In genomic region chr14:35331605-35332516, GRCh38 we compare ENCODE assay signal across 8 cellular contexts. TPM values are rescaled to one million over a fixed set of nuclear protein-coding genes. Genes with fewer than 3 reads are reported as not detected.
DNase-seq lines count a peak whose midpoint lies in the region; ATAC-seq and TF ChIP-seq lines count a peak whose summit lies in the region.

No MANE protein-coding gene starts in this region.

- DNase-seq in D341Med (ENCODE audit: low spot score) = peak; percentile 21
- DNase-seq in PC-9 = peak; percentile 80 to 94
- no peak for DNase-seq in esophagus squamous epithelium (lab: John Stamatoyannopoulos, UW)
- no peak for DNase-seq in NCI-H1436 (lab: John Stamatoyannopoulos, UW)

- H3K4me1 ChIP-seq in PC-9 (replicated peaks; ENCODE audit: insufficient read depth) (peaks cover 61% of the 10 kb centered on the region), esophagus squamous epithelium (peaks cover 51 to 77% (median 53%) of the 10 kb centered on the region in 3 donors)

- H3F3A ChIP-seq in PC-9 (ENCODE audit: insufficient read depth, low read depth) = peaks cover 66% of the 10 kb centered on the region

- POLR2A ChIA-PET in PC-9 (lab: Charles Lee; ENCODE audit: unreplicated experiment) = interaction anchor here (0.7 to 1.0 kb wide), 3 partner anchors 62 to 73 kb away, joined by 3 to 14 read pairs (median 3); no protein-coding TSS in a partner anchor

- intact Hi-C loops in PC-9 (cut with micrococcal nuclease; ENCODE audit: unreplicated experiment) (loop anchor here (1.0 to 2.0 kb wide), 3 partner anchors 39 to 72 kb away; partner anchors contain the start of genes NFKBIA and PSMA6), esophagus squamous epithelium (cut with DNase I) (no loop called here)

- WGBS in esophagus squamous epithelium, 2 donors = 46% methylated on average over 13 of the region's 21 CpGs

- no peaks in the 10 kb centered on the region for H4K20me1 ChIP-seq in PC-9 (ENCODE audit: insufficient read depth)

- H3K27ac ChIP-seq in PC-9 (peak overlapping the region; percentile 92), esophagus squamous epithelium (peak overlapping the region; percentile 81 to 94 (median 88)), skin epidermis (peak overlapping the region in 20 of 21 experiments; percentile 31 to 88 (median 79))

- H3K4me3 ChIP-seq in PC-9 (peak overlapping the region; percentile 35; the same call in 1 of the 2 replicates), esophagus squamous epithelium (no peak overlapping the region), skin epidermis (no peak overlapping the region)

- no peaks in the 10 kb centered on the region for H3K36me3 ChIP-seq in PC-9 (ENCODE audit: low read depth)
- H3K36me3 ChIP-seq in esophagus squamous epithelium = no peaks in the 10 kb centered on the region

- peak; percentile 48 for ATAC-seq in GM21786 (IDR thresholded peaks at IDR 0.05; ENCODE audit: unreplicated experiment)
- no peak for ATAC-seq in HG02763 (IDR thresholded peaks at IDR 0.05; ENCODE audit: unreplicated experiment)
- ATAC-seq in GM21528 (IDR thresholded peaks at IDR 0.05; ENCODE audit: low FRiP score, unreplicated experiment) = no peak

- CTCF ChIA-PET in PC-9 (lab: Charles Lee) = no interaction called here

- peak in 1 of 4 donors; percentile 16 for TF ChIP-seq POLR2A in esophagus squamous epithelium (IDR thresholded peaks at IDR 0.05)

- TF ChIP-seq CTCF in PC-9 (conservative IDR thresholded peaks at IDR 0.05) = no peak
- TF ChIP-seq CTCF in esophagus squamous epithelium (IDR thresholded peaks at IDR 0.05) = peak in 1 of 6 experiments; percentile 7

- BruUV-seq in PC-9 (replicated peaks; lab: Mats Ljungman, UMichigan) = no TSS peak

- H3K9me2 ChIP-seq in PC-9 (ENCODE audit: insufficient read depth) = no peaks in the 10 kb centered on the region

- H3K9me3 ChIP-seq in PC-9 (ENCODE audit: insufficient read depth, low read depth) (no peaks in the 10 kb centered on the region), esophagus squamous epithelium (no peaks in the 10 kb centered on the region)

- H3K79me2 ChIP-seq in PC-9 (ENCODE audit: low read depth) = no peaks in the 10 kb centered on the region

- peak overlapping the region; percentile 74; the same call in 1 of the 2 replicates for H2AFZ ChIP-seq in PC-9

- no peaks in the 10 kb centered on the region for H3K27me3 ChIP-seq in PC-9 (ENCODE audit: insufficient read depth, low read depth)
- no peaks in the 10 kb centered on the region for H3K27me3 ChIP-seq in esophagus squamous epithelium

- H3K4me2 ChIP-seq in PC-9 = peak overlapping the region; percentile 88

RNA-seq across cellular contexts. Expression of gene PSMA6, which starts 39.7 kb away (rescaled TPM):
- total RNA-seq in PC-9 (2021) (118 and 188 TPM in 2 replicates), esophagus squamous epithelium (100 to 1,000 TPM in 3 of 4 donors, 10 to 100 TPM in 1; 95.6 to 244 (median 169) TPM)

Comparison
In these comparisons a context has a peak if more than half of its experiments do, and no peak if none do; other contexts are left out.
1. DNase-seq: peak in D341Med (single experiment) and PC-9 (2 of 2); none in esophagus squamous epithelium (single experiment) and NCI-H1436 (single experiment).
2. Peak in every context shown above with its lines, with median percentiles within 50 percentile points of each other: H3K27ac ChIP-seq.